ENCODE assay signal across 8 cellular contexts in genomic region chr17:28896884-28897768, GRCh38. TPM values are rescaled to one million over a fixed set of nuclear protein-coding genes. Genes with fewer than 3 reads are reported as not detected.
DNase-seq lines count a peak whose midpoint lies in the region; ATAC-seq and TF ChIP-seq lines count a peak whose summit lies in the region.

Gene FLOT2 (minus strand): TSS chr17:28897733. CDS start chr17:28897574, 159 bp downstream.

- DNase-seq in Ammon's horn (ENCODE audit: low spot score), result peak; percentile 64
- no peak for DNase-seq in H4 (ENCODE audit: low spot score)
- DNase-seq in NCI-H526 (lab: John Stamatoyannopoulos, UW), result peak; percentile 71 to 90
- DNase-seq in activated CD8-positive, alpha-beta T cell treated with anti-CD3 and anti-CD28 coated beads for 36 hours, result peak; percentile 83
- DNase-seq in effector CD4-positive, alpha-beta T cell, result peak; percentile 62
- DNase-seq in mesenchymal stem cell, result peak; percentile 61
- peak; percentile 38 for DNase-seq in stimulated activated CD8-positive, alpha-beta memory T cell treated with anti-CD3 and anti-CD28 coated beads, Interleukin-15, amount 100 ng/mL, for 24 hours (ENCODE audit: low read depth)

- no peaks in the 10 kb centered on the region for H3K27me3 Mint-ChIP-seq in activated CD8-positive, alpha-beta T cell treated with anti-CD3 and anti-CD28 coated beads for 36 hours

- peak within 1 kb of the TSS; percentile 94 for H4K91ac ChIP-seq in mesenchymal stem cell (ENCODE audit: low read length)

- H2BK15ac ChIP-seq in mesenchymal stem cell (ENCODE audit: low read depth, poor library complexity, severe bottlenecking), result peak within 1 kb of the TSS; percentile 65

- H3K27ac ChIP-seq in mesenchymal stem cell (ENCODE audit: low read length, poor library complexity, severe bottlenecking), result peak within 1 kb of the TSS; percentile 22

- peak; percentile 66 for ATAC-seq in activated CD8-positive, alpha-beta T cell treated with anti-CD3 and anti-CD28 coated beads for 36 hours
- ATAC-seq in HG02840 (IDR thresholded peaks at IDR 0.05; ENCODE audit: low FRiP score, unreplicated experiment), result no peak

- CTCF ChIA-PET in activated CD8-positive, alpha-beta T cell treated with anti-CD3 and anti-CD28 coated beads for 36 hours (lab: Charles Lee), result interaction anchor here (1.0 to 9.3 kb wide), 9 partner anchors 12 to 170 kb away, joined by 3 to 61 read pairs (median 5); partner anchors contain the start of gene TLCD1

- peak within 1 kb of the TSS; percentile 68 for H3K4me2 ChIP-seq in mesenchymal stem cell (ENCODE audit: low read length, poor library complexity, severe bottlenecking)

- peak within 1 kb of the TSS; percentile 90 for H3K4me3 ChIP-seq in mesenchymal stem cell (ENCODE audit: insufficient read depth in 1 of 2, low read depth in 1 of 2, low read length in 2 of 2)

- POLR2A ChIA-PET in activated CD8-positive, alpha-beta T cell treated with anti-CD3 and anti-CD28 coated beads for 36 hours (lab: Charles Lee), result interaction anchor here (0.9 to 2.2 kb wide), 12 partner anchors 10 to 177 kb away, joined by 3 to 12 read pairs (median 4); partner anchors contain the start of gene RPL23A

- H3K4me1 ChIP-seq in mesenchymal stem cell (ENCODE audit: control insufficient read depth, insufficient read depth, low read depth, low read length), result peaks cover 27% of the 10 kb centered on the region

- peak within 1 kb of the TSS; percentile 94 for H3K9ac ChIP-seq in mesenchymal stem cell (ENCODE audit: low read length)

- intact Hi-C loops in activated CD8-positive, alpha-beta T cell treated with anti-CD3 and anti-CD28 coated beads for 36 hours (cut with micrococcal nuclease), result no loop called here

- peak within 1 kb of the TSS; percentile 85 to 99 for H3K18ac ChIP-seq in mesenchymal stem cell (ENCODE audit: low read depth in 1 of 2, low read length in 2 of 2)

- peak; percentile 38 for TF ChIP-seq CTCF in activated CD8-positive, alpha-beta T cell treated with anti-CD3 and anti-CD28 coated beads for 36 hours (IDR thresholded peaks at IDR 0.05)

- peak within 1 kb of the TSS in 1 of 2 experiments; percentile 91 for H3K4ac ChIP-seq in mesenchymal stem cell (ENCODE audit: low read depth in 1 of 2, low read length in 2 of 2)

- peak within 1 kb of the TSS in 1 of 2 experiments; percentile 99 for H3K14ac ChIP-seq in mesenchymal stem cell (ENCODE audit: low read length in 2 of 2)

- peaks cover 18% of the 10 kb centered on the region for H3K79me1 ChIP-seq in mesenchymal stem cell (replicated peaks; ENCODE audit: low read length, poor library complexity, severe bottlenecking)

- H2AFZ ChIP-seq in mesenchymal stem cell (ENCODE audit: low read depth, low read length), result peak within 1 kb of the TSS; percentile 91

- H3K4me3 Mint-ChIP-seq in activated CD8-positive, alpha-beta T cell treated with anti-CD3 and anti-CD28 coated beads for 36 hours, result peak within 1 kb of the TSS; percentile 94

- peak within 1 kb of the TSS; percentile 86 for H4K8ac ChIP-seq in mesenchymal stem cell (ENCODE audit: low read length)

- H3K27me3 ChIP-seq in mesenchymal stem cell (ENCODE audit: control insufficient read depth in 1 of 2, insufficient read depth in 1 of 2, low read length in 2 of 2), result no peaks in the 10 kb centered on the region

- H2BK5ac ChIP-seq in mesenchymal stem cell (ENCODE audit: low read depth, low read length, poor library complexity, severe bottlenecking), result no peak within 1 kb of the TSS

- peak within 1 kb of the TSS; percentile 93 for H3K27ac Mint-ChIP-seq in activated CD8-positive, alpha-beta T cell treated with anti-CD3 and anti-CD28 coated beads for 36 hours

- H2BK120ac ChIP-seq in mesenchymal stem cell (ENCODE audit: low read depth, low read length), result peak within 1 kb of the TSS; percentile 51

- H3K9me3 Mint-ChIP-seq in activated CD8-positive, alpha-beta T cell treated with anti-CD3 and anti-CD28 coated beads for 36 hours, result no peaks in the 10 kb centered on the region

- peak within 1 kb of the TSS in 1 of 2 experiments; percentile 59 for H2BK12ac ChIP-seq in mesenchymal stem cell (ENCODE audit: low read length in 2 of 2)

- peaks cover 7 to 8% of the 10 kb centered on the region in 2 experiments for H3K36me3 ChIP-seq in mesenchymal stem cell (ENCODE audit: control insufficient read depth in 1 of 2, insufficient read depth in 2 of 2, low read depth in 1 of 2, low read length in 2 of 2)

- H3K36me3 Mint-ChIP-seq in activated CD8-positive, alpha-beta T cell treated with anti-CD3 and anti-CD28 coated beads for 36 hours (ENCODE audit: low read depth), result peaks cover 47% of the 10 kb centered on the region

- H2AK5ac ChIP-seq in mesenchymal stem cell (ENCODE audit: low read length, severe bottlenecking), result peak within 1 kb of the TSS; percentile 7

- no peaks in the 10 kb centered on the region for H3K9me3 ChIP-seq in mesenchymal stem cell (ENCODE audit: control insufficient read depth, low read length)

- H3K4me1 Mint-ChIP-seq in activated CD8-positive, alpha-beta T cell treated with anti-CD3 and anti-CD28 coated beads for 36 hours (ENCODE audit: low read depth), result peaks cover 64% of the 10 kb centered on the region

- WGBS in mesenchymal stem cell, result under 1% methylated on average over 61 of the region's 73 CpGs

- peak within 1 kb of the TSS in 1 of 2 experiments; percentile 97 for H3K23ac ChIP-seq in mesenchymal stem cell (ENCODE audit: low read length in 2 of 2)

RNA-seq across cellular contexts. Expression of gene FLOT2, which starts in this region (rescaled TPM):
- total RNA-seq in H4 (2014; rRNA removed; shearing (Covaris generic)), result 15.5 and 21.3 TPM in 2 replicates
- total RNA-seq in activated CD8-positive, alpha-beta T cell treated with anti-CD3 and anti-CD28 coated beads for 36 hours, result 10 to 100 TPM; 59.7 to 60.1 TPM
- polyA plus RNA-seq in mesenchymal stem cell (2013, experiment 1 of 2), result 70.2 TPM
- 65.0 TPM for polyA plus RNA-seq in mesenchymal stem cell (2013, experiment 2 of 2)
